In the genomic region with DNA sequence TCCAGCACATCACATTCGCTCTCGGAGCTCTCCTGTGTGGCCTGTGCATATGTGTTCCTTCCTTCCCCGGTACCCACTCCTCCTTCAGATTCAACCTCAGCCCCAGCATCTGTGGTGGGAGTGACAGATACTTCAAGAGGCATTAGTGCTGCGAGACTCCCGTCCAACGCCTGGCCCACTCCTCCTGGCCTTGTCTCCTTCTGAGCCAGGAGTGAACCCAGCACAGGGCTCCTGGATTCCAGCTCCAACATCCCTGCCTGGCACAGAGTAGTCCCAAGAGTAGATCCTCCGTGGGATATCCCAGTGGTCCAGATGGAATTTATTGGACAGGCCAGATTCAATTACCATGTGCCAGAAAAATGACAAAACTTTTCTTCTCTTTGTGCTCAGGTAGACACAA, we compare ENCODE assay signal across 10 cellular contexts. TPM values are rescaled to one million over a fixed set of nuclear protein-coding genes. Genes with fewer than 3 reads are reported as not detected.
DNase-seq lines count a peak whose midpoint lies in the region; ATAC-seq and TF ChIP-seq lines count a peak whose summit lies in the region.
"Had no signal": no experiment of that assay in that cellular context is flagged by ENCODE, and none has a peak within 500 bp of the region (broad histone marks: within the 10 kb centered on the region; RNA-seq: fewer than 3 reads in every experiment).

No MANE protein-coding gene starts in this region.

- H2AFZ ChIP-seq in mesenchymal stem cell (ENCODE audit: low read depth, low read length): no peak overlapping the region
- H2AFZ ChIP-seq: neural progenitor cell had no signal

- no peak overlapping the region for H3K4ac ChIP-seq in mesenchymal stem cell (ENCODE audit: low read depth in 1 of 2, low read length in 2 of 2)

- no peak overlapping the region for H2BK120ac ChIP-seq in mesenchymal stem cell (ENCODE audit: low read depth, low read length)

- H3K4me2 ChIP-seq in mesenchymal stem cell (ENCODE audit: low read length, poor library complexity, severe bottlenecking): no peak overlapping the region
- H3K4me2 ChIP-seq: neural progenitor cell had no signal

- peak overlapping the region; percentile 15 for H2BK5ac ChIP-seq in mesenchymal stem cell (ENCODE audit: low read depth, low read length, poor library complexity, severe bottlenecking)

- peak overlapping the region; percentile 32 for H2AK5ac ChIP-seq in mesenchymal stem cell (ENCODE audit: low read length, severe bottlenecking)

- in situ Hi-C loops in transverse colon (cut with MboI; ENCODE audit: low pct_ligation_motif_present in 1 of 4, low pct_unique_long_range_greater_than_20kb in 1 of 4, low sequenced_read_pairs in 3 of 4): no loop called here

- H3K9me3 ChIP-seq in heart left ventricle (no peaks in the 10 kb centered on the region), adrenal gland (replicated peaks in 1 of 3) (no peaks in the 10 kb centered on the region), mesenchymal stem cell (ENCODE audit: control insufficient read depth, low read length) (no peaks in the 10 kb centered on the region), transverse colon (no peaks in the 10 kb centered on the region)
- H3K9me3 ChIP-seq: BE2C had no signal

- no peak overlapping the region for H4K8ac ChIP-seq in mesenchymal stem cell (ENCODE audit: low read length)

- no peak overlapping the region for H3K14ac ChIP-seq in mesenchymal stem cell (ENCODE audit: low read length in 2 of 2)

- WGBS in heart left ventricle, 4 donors: 48 to 61% (median 55%) methylated on average over 7 of the region's 7 CpGs
- 61 to 73% (median 70%) methylated on average over 5 to 7 of the region's 7 CpGs for WGBS in adrenal gland, 4 donors
- WGBS in mesenchymal stem cell: 77% methylated on average over 7 of the region's 7 CpGs
- 50 to 85% methylated on average over 1 to 7 of the region's 7 CpGs for WGBS in transverse colon (ENCODE audit: low coverage in 1 of 2), 2 donors

- TF ChIP-seq EP300 in transverse colon (IDR thresholded peaks at IDR 0.05; ENCODE audit: low read depth): no peak

- H3K18ac ChIP-seq in mesenchymal stem cell (ENCODE audit: low read depth in 1 of 2, low read length in 2 of 2): peak overlapping the region in 1 of 2 experiments; percentile 85

- peak overlapping the region; percentile 65 for H3K9ac ChIP-seq in mesenchymal stem cell (ENCODE audit: low read length)
- H3K9ac ChIP-seq: neural progenitor cell had no signal

- intact Hi-C loops in heart left ventricle (cut with DNase I): loop anchor here in 5 of 10 donors (5.0 to 10.0 kb wide), 4 partner anchors 197 to 510 kb away; a partner anchor contains a TSS
- intact Hi-C loops in Right ventricle myocardium inferior (cut with DNase I): loop anchor here (5.0 kb wide), 2 partner anchors 35 to 200 kb away; no protein-coding TSS in a partner anchor
- intact Hi-C loops in adrenal gland (cut with DNase I): no loop called here
- intact Hi-C loops in transverse colon (cut with DNase I; ENCODE audit: low total_unique reads): loop anchor here (10.0 kb wide), 1 partner anchor 57 kb away; a partner anchor contains a TSS

- ATAC-seq in heart left ventricle (no peak), Right ventricle myocardium inferior (no peak), HG02642 (IDR thresholded peaks at IDR 0.05; ENCODE audit: poor library complexity, unreplicated experiment) (no peak), HG02884 (IDR thresholded peaks at IDR 0.05; ENCODE audit: unreplicated experiment) (no peak)

- H3K36me3 ChIP-seq in heart left ventricle: peaks cover 0 to 5% (median 0%) of the 10 kb centered on the region in 9 donors
- H3K36me3 ChIP-seq in adrenal gland (replicated peaks in 1 of 2): no peaks in the 10 kb centered on the region
- H3K36me3 ChIP-seq in mesenchymal stem cell (ENCODE audit: control insufficient read depth in 1 of 2, insufficient read depth in 2 of 2, low read depth in 1 of 2, low read length in 2 of 2): peaks cover 5 to 8% of the 10 kb centered on the region in 2 experiments
- no peaks in the 10 kb centered on the region for H3K36me3 ChIP-seq in transverse colon
- H3K36me3 ChIP-seq: neural progenitor cell had no signal

- peaks cover 2% of the 10 kb centered on the region for H3K79me1 ChIP-seq in mesenchymal stem cell (replicated peaks; ENCODE audit: low read length, poor library complexity, severe bottlenecking)

- DNase-seq in heart left ventricle (peak in 2 of 5 donors; percentile 25 to 46), Right ventricle myocardium inferior (ENCODE audit: missing footprints) (no peak), adrenal gland (no peak), mesenchymal stem cell (no peak), transverse colon (no peak), NCI-H128 (lab: John Stamatoyannopoulos, UW; ENCODE audit: unreplicated experiment) (no peak)
- DNase-seq: BE2C had no signal

- peak overlapping the region; percentile 60 for H2BK15ac ChIP-seq in mesenchymal stem cell (ENCODE audit: low read depth, poor library complexity, severe bottlenecking)

- H4K91ac ChIP-seq in mesenchymal stem cell (ENCODE audit: low read length): no peak overlapping the region

- H3K4me1 ChIP-seq in heart left ventricle (peaks cover 3 to 57% (median 44%) of the 10 kb centered on the region in 12 donors), adrenal gland (replicated peaks in 1 of 2) (peaks cover 0 to 32% of the 10 kb centered on the region in 2 donors), mesenchymal stem cell (ENCODE audit: control insufficient read depth, insufficient read depth, low read depth, low read length) (peaks cover 19% of the 10 kb centered on the region), transverse colon (peaks cover 0 to 31% (median 10%) of the 10 kb centered on the region in 4 donors)
- H3K4me1 ChIP-seq: BE2C had no signal

- H2BK12ac ChIP-seq in mesenchymal stem cell (ENCODE audit: low read length in 2 of 2): peak overlapping the region in 1 of 2 experiments; percentile 51

- no peak overlapping the region for H3K4me3 ChIP-seq in heart left ventricle
- H3K4me3 ChIP-seq in adrenal gland: no peak overlapping the region
- peak overlapping the region in 1 of 2 experiments; percentile 12 for H3K4me3 ChIP-seq in mesenchymal stem cell (ENCODE audit: insufficient read depth in 1 of 2, low read depth in 1 of 2, low read length in 2 of 2)
- H3K4me3 ChIP-seq in transverse colon: no peak overlapping the region
- H3K4me3 ChIP-seq: neural progenitor cell had no signal

- TF ChIP-seq CTCF in heart left ventricle (IDR thresholded peaks at IDR 0.05) (no peak), adrenal gland (IDR thresholded peaks at IDR 0.05) (no peak), transverse colon (IDR thresholded peaks at IDR 0.05) (no peak)

- H3K27ac ChIP-seq in heart left ventricle (peak overlapping the region; percentile 9 to 83 (median 74)), adrenal gland (peak overlapping the region in 4 of 5 donors; percentile 13 to 84 (median 56)), mesenchymal stem cell (ENCODE audit: low read length, poor library complexity, severe bottlenecking) (peak overlapping the region; percentile 89), transverse colon (peak overlapping the region; percentile 61 to 90 (median 70))
- H3K27ac ChIP-seq: neural progenitor cell had no signal

- H3K27me3 ChIP-seq in heart left ventricle (no peaks in the 10 kb centered on the region), adrenal gland (no peaks in the 10 kb centered on the region), mesenchymal stem cell (ENCODE audit: control insufficient read depth in 1 of 2, insufficient read depth in 1 of 2, low read length in 2 of 2) (no peaks in the 10 kb centered on the region), transverse colon (no peaks in the 10 kb centered on the region)
- H3K27me3 ChIP-seq: BE2C, neural progenitor cell had no signal

- no peak overlapping the region for H3K23ac ChIP-seq in mesenchymal stem cell (ENCODE audit: low read length in 2 of 2)

- TF ChIP-seq POLR2A in heart left ventricle (IDR thresholded peaks at IDR 0.05) (no peak), adrenal gland (IDR thresholded peaks at IDR 0.05) (no peak), transverse colon (IDR thresholded peaks at IDR 0.05) (no peak)

RNA-seq across cellular contexts. Expression of a gene that starts 55.9 kb away (rescaled TPM):
- total RNA-seq in heart left ventricle: 10 to 100 TPM in 8 of 9 donors, 1 to 10 TPM in 1; 8.8 to 29.3 (median 25.6) TPM
- 10 to 100 TPM in 1 of 2 donors, 1 to 10 TPM in 1; 2.8 to 12.9 TPM for polyA plus RNA-seq in heart left ventricle
- 7.5 TPM for total RNA-seq in Right ventricle myocardium inferior
- 10 to 100 TPM in 2 of 8 donors, 1 to 10 TPM in 6; 5.9 to 11.8 (median 7.9) TPM for total RNA-seq in adrenal gland
- polyA plus RNA-seq in adrenal gland: 1 to 10 TPM; 5.6 to 7.6 (median 6.4) TPM
- polyA plus RNA-seq in mesenchymal stem cell (2013, experiment 1 of 2): 7.1 TPM
- polyA plus RNA-seq in mesenchymal stem cell (2013, experiment 2 of 2): 6.5 TPM
- total RNA-seq in transverse colon: 1 to 10 TPM; 4.4 to 7.6 (median 5.5) TPM

Comparison
In these comparisons a context has a peak if more than half of its experiments do, and no peak if none do; other contexts are left out.
1. intact Hi-C loops: an anchor here in Right ventricle myocardium inferior (5.0 kb wide) and transverse colon (10.0 kb wide); none called in adrenal gland.